In the genomic region with DNA sequence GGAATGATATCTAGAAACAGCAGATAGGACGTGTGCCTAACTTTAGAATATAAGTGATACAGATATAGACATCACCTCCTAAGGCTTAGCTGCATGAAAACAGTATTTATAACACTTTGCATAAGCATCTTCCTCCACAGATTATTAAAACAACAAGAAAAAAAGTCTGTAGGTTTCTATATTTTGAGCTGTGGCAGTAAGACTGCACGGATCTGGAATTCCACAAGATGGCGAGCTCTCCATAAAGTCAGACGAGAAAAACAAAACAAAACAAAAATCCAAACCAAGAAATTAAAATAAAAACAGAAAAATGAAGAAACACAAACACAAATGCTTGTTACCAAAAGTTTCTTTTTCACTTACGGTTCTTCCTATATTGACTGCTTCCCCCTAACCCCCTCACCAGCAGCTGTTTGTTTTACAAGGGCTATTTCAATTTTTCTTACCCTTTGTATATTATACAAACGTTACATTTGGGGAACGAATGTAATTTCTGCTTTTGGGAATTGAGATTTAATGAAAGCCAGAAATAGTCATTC, we compare ENCODE assay signal across 8 cellular contexts.
A peak's percentile ranks its signal among the peaks of the same experiment; 100 is the strongest.
DNase-seq lines count a peak whose midpoint lies in the region; ATAC-seq, FAIRE-seq and TF ChIP-seq lines count a peak whose summit lies in the region.

No MANE protein-coding gene starts in this region.

- in situ Hi-C loops in HAP-1 (cut with MboI; ENCODE audit: low sequenced_read_pairs): no loop called here

- peak; percentile 31 for ATAC-seq in HG02938 (IDR thresholded peaks at IDR 0.05; ENCODE audit: unreplicated experiment)

- WGBS in prostate gland: 33% methylated on average over 7 of the region's 7 CpGs

- no peak for TF ChIP-seq POLR2A in prostate gland (IDR thresholded peaks at IDR 0.05)
- TF ChIP-seq POLR2A in GM12892 (IDR thresholded peaks at IDR 0.05; ENCODE audit: low read depth, low read length): no peak

- peaks cover 31% of the 10 kb centered on the region for H3K4me1 ChIP-seq in SJSA1 (replicated peaks)
- peaks cover 3% of the 10 kb centered on the region for H3K4me1 ChIP-seq in fibroblast of lung (ENCODE audit: control insufficient read depth, extremely low read depth, insufficient read depth, low read length)
- no peaks in the 10 kb centered on the region for H3K4me1 ChIP-seq in prostate gland (replicated peaks)
- no peaks in the 10 kb centered on the region for H3K4me1 ChIP-seq in HAP-1

- H2AFZ ChIP-seq in fibroblast of lung (ENCODE audit: low read length): peak overlapping the region; percentile 36

- H4K20me1 ChIP-seq in fibroblast of lung (ENCODE audit: control insufficient read depth, extremely low read depth, insufficient read depth, low read length): no peaks in the 10 kb centered on the region

- H3K9me3 ChIP-seq in SJSA1 (replicated peaks) (no peaks in the 10 kb centered on the region), fibroblast of lung (ENCODE audit: control insufficient read depth, insufficient read depth, low read depth, low read length) (no peaks in the 10 kb centered on the region), prostate gland (no peaks in the 10 kb centered on the region), HAP-1 (no peaks in the 10 kb centered on the region)

- no peak overlapping the region for H3K9ac ChIP-seq in fibroblast of lung (ENCODE audit: insufficient read depth, low read length)

- H3K27me3 ChIP-seq in SJSA1 (replicated peaks): no peaks in the 10 kb centered on the region
- H3K27me3 ChIP-seq in fibroblast of lung (ENCODE audit: control insufficient read depth, insufficient read depth, low read length): no peaks in the 10 kb centered on the region
- H3K27me3 ChIP-seq in prostate gland (replicated peaks; ENCODE audit: insufficient read depth): no peaks in the 10 kb centered on the region
- no peaks in the 10 kb centered on the region for H3K27me3 ChIP-seq in HAP-1 (ENCODE audit: low read depth)

- no peak for FAIRE-seq in GM12892 (lab: Jason Lieb, UNC)

- peak overlapping the region; percentile 60 for H3K4me2 ChIP-seq in fibroblast of lung (ENCODE audit: extremely low read depth, insufficient read depth, low read length)

- DNase-seq in SIG-M5 treated with dmso at 0.1 percent for 504 hours (lab: John Stamatoyannopoulos, UW; ENCODE audit: unreplicated experiment) (peak; percentile 51), SIG-M5 (lab: John Stamatoyannopoulos, UW) (no peak), SJSA1 (ENCODE audit: low read depth in 1 of 2, low spot score in 2 of 2) (peak in 1 of 2 experiments; percentile 92), fibroblast of lung (ENCODE audit: low read depth in 2 of 2) (peak; percentile 35 to 67), prostate gland (ENCODE audit: low spot score) (no peak), GM12892 (ENCODE audit: insufficient read length) (no peak), HAP-1 (ENCODE audit: low spot score in 2 of 2) (no peak)

- H3K27ac ChIP-seq in SJSA1: peak overlapping the region; percentile 70
- no peak overlapping the region for H3K27ac ChIP-seq in fibroblast of lung (ENCODE audit: insufficient read depth, low read length)
- peak overlapping the region; percentile 18 to 62 for H3K27ac ChIP-seq in prostate gland

- H3K36me3 ChIP-seq in SJSA1 (no peaks in the 10 kb centered on the region), fibroblast of lung (ENCODE audit: control insufficient read depth, insufficient read depth, low read length) (no peaks in the 10 kb centered on the region), prostate gland (no peaks in the 10 kb centered on the region), HAP-1 (replicated peaks) (no peaks in the 10 kb centered on the region)

- intact Hi-C loops in prostate gland (cut with DNase I): no loop called here

- H3K4me3 ChIP-seq in SJSA1 (peak overlapping the region; percentile 8; the same call in 1 of the 2 replicates), fibroblast of lung (replicated peaks in 1 of 4; ENCODE audit: control extremely low read depth in 1 of 4, insufficient read depth in 1 of 4, low read depth in 3 of 4, low read length in 4 of 4) (peak overlapping the region in 2 of 4 experiments; percentile 9 to 32), prostate gland (no peak overlapping the region), HAP-1 (no peak overlapping the region)

- TF ChIP-seq CTCF in fibroblast of lung (conservative IDR thresholded peaks at IDR 0.05 in 1 of 2, IDR thresholded peaks at IDR 0.05 in 1 of 2; ENCODE audit: low read depth in 1 of 2, low read length in 2 of 2) (peak; percentile 68 to 70), prostate gland (IDR thresholded peaks at IDR 0.05) (peak in 2 of 4 experiments; percentile 40 to 44)

- no peaks in the 10 kb centered on the region for H3K79me2 ChIP-seq in fibroblast of lung (ENCODE audit: control insufficient read depth, insufficient read depth, low read length)

Comparison
In these comparisons a context has a peak if more than half of its experiments do, and no peak if none do; other contexts are left out.
1. DNase-seq: peak in SIG-M5 treated with dmso at 0.1 percent for 504 hours (single experiment) and fibroblast of lung (2 of 2); none in SIG-M5 (single experiment), prostate gland (single experiment), GM12892 (single experiment) and HAP-1 (0 of 2).